Comparison of ENCODE assay signal across 1 cellular context in the genomic region with DNA sequence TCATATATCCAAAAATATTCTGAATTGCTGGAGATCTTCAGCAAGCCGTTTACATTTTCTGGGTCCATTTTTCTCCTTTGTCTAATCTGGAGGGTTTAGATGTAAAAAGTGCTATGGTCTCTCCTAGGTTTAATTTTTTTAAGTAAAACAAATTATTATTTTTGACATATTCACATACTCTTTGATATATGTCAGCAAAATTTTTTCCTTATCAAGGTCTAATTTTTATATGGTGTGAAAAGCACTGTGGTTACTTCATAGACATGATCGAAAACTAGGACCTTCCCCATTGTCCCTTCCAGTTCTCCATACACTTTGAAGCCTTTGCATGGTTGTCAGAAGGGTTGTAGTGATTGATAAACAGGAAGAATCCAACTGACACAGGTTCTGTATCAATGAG.
TF ChIP-seq lines count a peak whose summit lies in the region.

No MANE protein-coding gene starts in this region.

TF ChIP-seq in HepG2, 621 proteins besides CTCF, POLR2A, EP300 and RAD21:
- TF ChIP-seq, protein P1, sequence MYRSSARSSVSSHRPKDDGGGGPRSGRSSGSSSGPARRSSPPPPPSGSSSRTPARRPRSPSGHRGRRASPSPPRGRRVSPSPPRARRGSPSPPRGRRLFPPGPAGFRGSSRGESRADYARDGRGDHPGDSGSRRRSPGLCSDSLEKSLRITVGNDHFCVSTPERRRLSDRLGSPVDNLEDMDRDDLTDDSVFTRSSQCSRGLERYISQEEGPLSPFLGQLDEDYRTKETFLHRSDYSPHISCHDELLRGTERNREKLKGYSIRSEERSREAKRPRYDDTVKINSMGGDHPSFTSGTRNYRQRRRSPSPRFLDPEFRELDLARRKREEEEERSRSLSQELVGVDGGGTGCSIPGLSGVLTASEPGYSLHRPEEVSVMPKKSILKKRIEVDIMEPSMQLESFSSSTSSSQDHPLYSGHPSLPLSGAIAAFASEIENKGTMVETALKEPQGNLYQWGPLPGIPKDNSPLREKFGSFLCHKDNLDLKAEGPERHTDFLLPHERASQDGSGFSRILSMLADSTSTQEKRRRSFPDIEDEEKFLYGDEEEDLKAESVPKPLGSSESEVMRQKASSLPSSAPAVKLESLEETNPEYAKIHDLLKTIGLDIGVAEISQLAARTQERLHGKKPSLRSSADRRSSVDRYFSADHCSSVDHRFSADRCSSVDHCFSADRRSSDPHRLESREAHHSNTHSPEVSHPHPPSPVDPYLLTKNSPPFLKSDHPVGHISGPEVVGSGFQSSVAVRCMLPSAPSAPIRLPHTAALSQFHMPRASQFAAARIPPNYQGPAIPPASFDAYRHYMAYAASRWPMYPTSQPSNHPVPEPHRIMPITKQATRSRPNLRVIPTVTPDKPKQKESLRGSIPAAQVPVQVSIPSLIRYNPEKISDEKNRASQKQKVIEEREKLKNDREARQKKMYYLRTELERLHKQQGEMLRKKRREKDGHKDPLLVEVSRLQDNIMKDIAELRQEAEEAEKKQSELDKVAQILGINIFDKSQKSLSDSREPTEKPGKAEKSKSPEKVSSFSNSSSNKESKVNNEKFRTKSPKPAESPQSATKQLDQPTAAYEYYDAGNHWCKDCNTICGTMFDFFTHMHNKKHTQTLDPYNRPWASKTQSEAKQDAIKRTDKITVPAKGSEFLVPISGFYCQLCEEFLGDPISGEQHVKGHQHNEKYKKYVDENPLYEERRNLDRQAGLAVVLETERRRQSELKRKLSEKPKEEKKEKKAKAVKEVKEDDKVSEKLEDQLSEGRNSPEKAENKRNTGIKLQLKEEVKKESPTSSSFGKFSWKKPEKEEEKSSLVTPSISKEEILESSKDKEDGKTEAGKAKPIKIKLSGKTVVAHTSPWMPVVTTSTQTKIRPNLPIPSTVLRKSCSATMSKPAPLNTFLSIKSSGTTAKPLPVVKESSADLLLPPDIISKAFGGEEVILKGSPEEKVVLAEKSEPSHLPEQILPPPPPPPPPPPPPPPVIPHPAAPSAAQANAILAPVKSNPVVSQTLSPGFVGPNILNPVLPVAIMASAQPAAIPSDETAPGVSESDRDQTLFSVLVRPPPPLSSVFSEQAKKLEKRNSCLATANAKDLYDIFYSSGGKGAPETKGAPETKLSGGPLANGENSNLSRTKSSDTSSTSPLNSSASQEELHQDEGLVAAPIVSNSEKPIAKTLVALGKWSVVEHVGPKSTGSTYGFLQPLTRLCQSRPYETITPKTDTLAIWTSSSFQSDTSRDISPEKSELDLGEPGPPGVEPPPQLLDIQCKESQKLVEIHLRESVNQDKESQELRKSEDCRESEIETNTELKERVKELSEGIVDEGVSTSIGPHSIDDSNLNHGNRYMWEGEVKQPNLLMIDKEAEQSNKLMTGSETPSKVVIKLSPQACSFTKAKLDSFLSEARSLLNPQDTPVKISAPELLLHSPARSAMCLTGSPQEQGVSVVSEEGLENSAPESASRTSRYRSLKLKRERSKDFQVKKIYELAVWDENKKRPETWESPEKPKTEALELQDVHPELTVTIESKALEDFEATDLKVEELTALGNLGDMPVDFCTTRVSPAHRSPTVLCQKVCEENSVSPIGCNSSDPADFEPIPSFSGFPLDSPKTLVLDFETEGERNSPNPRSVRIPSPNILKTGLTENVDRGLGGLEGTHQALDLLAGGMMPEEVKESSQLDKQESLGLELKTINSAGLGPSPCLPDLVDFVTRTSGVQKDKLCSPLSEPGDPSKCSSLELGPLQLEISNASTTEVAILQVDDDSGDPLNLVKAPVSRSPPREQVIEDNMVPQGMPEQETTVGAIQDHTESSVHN (CRISPR knock-in tag; IDR thresholded peaks at IDR 0.05), result no peak
- TF ChIP-seq ZNF652 (CRISPR knock-in tag; IDR thresholded peaks at IDR 0.05; ENCODE audit: borderline replicate concordance, low read depth) (no peak), ISX (CRISPR knock-in tag; conservative IDR thresholded peaks at IDR 0.05) (no peak), ZNF878 (CRISPR knock-in tag; IDR thresholded peaks at IDR 0.05) (no peak), ZNF30 (CRISPR knock-in tag; IDR thresholded peaks at IDR 0.05) (no peak), EHMT2 (IDR thresholded peaks at IDR 0.05; ENCODE audit: borderline replicate concordance, low read depth, low read length) (no peak), ZNF879 (CRISPR knock-in tag; IDR thresholded peaks at IDR 0.05) (no peak), MAFK (conservative IDR thresholded peaks at IDR 0.05 in 1 of 2, IDR thresholded peaks at IDR 0.05 in 1 of 2; ENCODE audit: low read length in 2 of 2) (peak in 1 of 2 experiments; percentile 66; a peak in 2 of 4 replicates), TSC22D2 (CRISPR knock-in tag; IDR thresholded peaks at IDR 0.05; ENCODE audit: borderline replicate concordance) (no peak), NFYB (CRISPR knock-in tag; IDR thresholded peaks at IDR 0.05) (no peak), ZNF451 (CRISPR knock-in tag; IDR thresholded peaks at IDR 0.05) (no peak), MAFF (IDR thresholded peaks at IDR 0.05; ENCODE audit: low read depth, low read length) (peak; percentile 53)
- TF ChIP-seq, protein P2, sequence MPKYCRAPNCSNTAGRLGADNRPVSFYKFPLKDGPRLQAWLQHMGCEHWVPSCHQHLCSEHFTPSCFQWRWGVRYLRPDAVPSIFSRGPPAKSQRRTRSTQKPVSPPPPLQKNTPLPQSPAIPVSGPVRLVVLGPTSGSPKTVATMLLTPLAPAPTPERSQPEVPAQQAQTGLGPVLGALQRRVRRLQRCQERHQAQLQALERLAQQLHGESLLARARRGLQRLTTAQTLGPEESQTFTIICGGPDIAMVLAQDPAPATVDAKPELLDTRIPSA (CRISPR knock-in tag; IDR thresholded peaks at IDR 0.05; ENCODE audit: borderline replicate concordance), result no peak
